In genomic region chr17:50055426-50056216, GRCh38 we compare ENCODE assay signal across 1 cellular context.
TF ChIP-seq lines count a peak whose summit lies in the region.

TSS of gene ITGA3 (plus strand) at chr17:50056110. CDS start at chr17:50056440, 330 bp downstream.

TF ChIP-seq in HEK293, 187 proteins besides CTCF, POLR2A, EP300 and RAD21 (continued from another document and continues in another):
- no peak for TF ChIP-seq HIC1 (tag by site-specific recombination; IDR thresholded peaks at IDR 0.05)
- TF ChIP-seq ZNF664 (tag by site-specific recombination; IDR thresholded peaks at IDR 0.05) = no peak
- no peak for TF ChIP-seq ZNF169 (tag by site-specific recombination; IDR thresholded peaks at IDR 0.05)
- no peak for TF ChIP-seq ZNF624 (tag by site-specific recombination; IDR thresholded peaks at IDR 0.05)
- no peak for TF ChIP-seq ZNF202 (tag by site-specific recombination; IDR thresholded peaks at IDR 0.05; ENCODE audit: borderline replicate concordance)
- TF ChIP-seq ZIC2 (tag by site-specific recombination; IDR thresholded peaks at IDR 0.05) = peak; percentile 40
- no peak for TF ChIP-seq ZNF623 (tag by site-specific recombination; IDR thresholded peaks at IDR 0.05)
- no peak for TF ChIP-seq ZNF670 (tag by site-specific recombination; IDR thresholded peaks at IDR 0.05; ENCODE audit: low read depth)
- no peak for TF ChIP-seq ZNF140 (tag by site-specific recombination; IDR thresholded peaks at IDR 0.05)
- TF ChIP-seq KLF7 (tag by site-specific recombination; IDR thresholded peaks at IDR 0.05; ENCODE audit: borderline replicate concordance) = peak; percentile 87
- no peak for TF ChIP-seq ZNF18 (tag by site-specific recombination; IDR thresholded peaks at IDR 0.05)
- no peak for TF ChIP-seq ZNF19 (tag by site-specific recombination; IDR thresholded peaks at IDR 0.05; ENCODE audit: low read depth)
- no peak; the same call in 1 of the 2 replicates for TF ChIP-seq ZNF76 (tag by site-specific recombination; IDR thresholded peaks at IDR 0.05; ENCODE audit: borderline replicate concordance, low read depth)
- 0 out of 2 replicates have a peak, but pooled peaks have one; percentile 39 for TF ChIP-seq ZFHX2 (tag by site-specific recombination; conservative IDR thresholded peaks at IDR 0.05)
- peak; percentile 56; the same call in 1 of the 2 replicates for TF ChIP-seq ZBTB1 (tag by site-specific recombination; IDR thresholded peaks at IDR 0.05)
- TF ChIP-seq ZNF837 (tag by site-specific recombination; IDR thresholded peaks at IDR 0.05) = no peak
- TF ChIP-seq OSR2 (tag by site-specific recombination; IDR thresholded peaks at IDR 0.05) = no peak
- no peak for TF ChIP-seq SALL2 (tag by site-specific recombination; IDR thresholded peaks at IDR 0.05; ENCODE audit: borderline replicate concordance)
- no peak for TF ChIP-seq ZNF350 (tag by site-specific recombination; IDR thresholded peaks at IDR 0.05)
- no peak for TF ChIP-seq ZNF114 (tag by site-specific recombination; IDR thresholded peaks at IDR 0.05)
- TF ChIP-seq ZNF366 (tag by site-specific recombination; conservative IDR thresholded peaks at IDR 0.05) = peak; percentile 80
- TF ChIP-seq ZNF48 (tag by site-specific recombination; IDR thresholded peaks at IDR 0.05) = no peak
- TF ChIP-seq ZNF266 (tag by site-specific recombination; IDR thresholded peaks at IDR 0.05; ENCODE audit: low read depth) = no peak
- TF ChIP-seq ZNF747 (tag by site-specific recombination; IDR thresholded peaks at IDR 0.05) = no peak
- no peak for TF ChIP-seq MEIS1 (CRISPR knock-in tag; IDR thresholded peaks at IDR 0.05; ENCODE audit: borderline replicate concordance)
- 0 out of 2 replicates have a peak, but pooled peaks have one; percentile 28 for TF ChIP-seq ZNF518A (tag by site-specific recombination; conservative IDR thresholded peaks at IDR 0.05; ENCODE audit: low read depth)
- TF ChIP-seq ELK4 (IDR thresholded peaks at IDR 0.05; ENCODE audit: borderline replicate concordance, low read depth, low read length) = no peak
- TF ChIP-seq ZNF514 (tag by site-specific recombination; IDR thresholded peaks at IDR 0.05) = no peak
- TF ChIP-seq KLF9 (tag by site-specific recombination; IDR thresholded peaks at IDR 0.05; ENCODE audit: low read depth) = peak; percentile 88
- no peak for TF ChIP-seq REST (tag by site-specific recombination; IDR thresholded peaks at IDR 0.05)
- TF ChIP-seq ZNF791 (tag by site-specific recombination; IDR thresholded peaks at IDR 0.05) = no peak
- peak; percentile 95 for TF ChIP-seq KLF8 (tag by site-specific recombination; IDR thresholded peaks at IDR 0.05)
- peak; percentile 80 for TF ChIP-seq KLF17 (tag by site-specific recombination; IDR thresholded peaks at IDR 0.05)
- TF ChIP-seq ZBTB10 (tag by site-specific recombination; IDR thresholded peaks at IDR 0.05) = peak; percentile 62; the same call in 1 of the 2 replicates
- TF ChIP-seq ZNF785 (tag by site-specific recombination; IDR thresholded peaks at IDR 0.05) = no peak
- no peak for TF ChIP-seq ZNF426 (tag by site-specific recombination; IDR thresholded peaks at IDR 0.05)
- no peak; the same call in 1 of the 2 replicates for TF ChIP-seq ZNF10 (tag by site-specific recombination; IDR thresholded peaks at IDR 0.05)
- TF ChIP-seq ZNF596 (tag by site-specific recombination; IDR thresholded peaks at IDR 0.05) = no peak
- TF ChIP-seq IKZF3 (tag by site-specific recombination; IDR thresholded peaks at IDR 0.05) = peak; percentile 31
- TF ChIP-seq TRIM28 (IDR thresholded peaks at IDR 0.05; ENCODE audit: borderline replicate concordance, low read length) = no peak
- no peak for TF ChIP-seq ZNF610 (tag by site-specific recombination; IDR thresholded peaks at IDR 0.05; ENCODE audit: borderline replicate concordance)
- TF ChIP-seq ZNF26 (tag by site-specific recombination; IDR thresholded peaks at IDR 0.05) = no peak
